Comparison of ENCODE assay signal across 7 cellular contexts in genomic region chr20:63697357-63697867, GRCh38. TPM values are rescaled to one million over a fixed set of nuclear protein-coding genes. Genes with fewer than 3 reads are reported as not detected.
DNase-seq lines count a peak whose midpoint lies in the region; ATAC-seq and TF ChIP-seq lines count a peak whose summit lies in the region.
"Had no signal": no experiment of that assay in that cellular context is flagged by ENCODE, and none has a peak within 500 bp of the region (broad histone marks: within the 10 kb centered on the region; RNA-seq: fewer than 3 reads in every experiment).

No MANE protein-coding gene starts in this region.

- H3K27me3 ChIP-seq in heart right ventricle (no peaks in the 10 kb centered on the region), uterus (no peaks in the 10 kb centered on the region)

- H3K27ac ChIP-seq in heart right ventricle (peak overlapping the region in 5 of 10 donors; percentile 23 to 93 (median 80)), uterus (no peak overlapping the region)

- H3K4me1 ChIP-seq in heart right ventricle, result peaks cover 22 to 64% (median 53%) of the 10 kb centered on the region in 9 donors
- peaks cover 0 to 8% of the 10 kb centered on the region in 2 donors for H3K4me1 ChIP-seq in uterus

- TF ChIP-seq CTCF in natural killer cell (IDR thresholded peaks at IDR 0.05) (no peak), heart right ventricle (IDR thresholded peaks at IDR 0.05) (no peak), uterus (IDR thresholded peaks at IDR 0.05) (no peak)

- ATAC-seq in natural killer cell (peak in 1 of 3 donors; percentile 11), heart right ventricle (peak in 1 of 8 donors; percentile 2)
- ATAC-seq in natural killer cell treated with Interleukin-12 subunit alpha and Interleukin-12 subunit beta and Interleukin-15 and Interleukin-18, amount 100 ng/mL, for 72 hours, result no peak

- H3K9me3 ChIP-seq in heart right ventricle, result no peaks in the 10 kb centered on the region
- no peaks in the 10 kb centered on the region for H3K9me3 ChIP-seq in uterus

- DNase-seq in natural killer cell (no peak), heart right ventricle (peak; percentile 6 to 21), uterus (peak; percentile 20 to 27), cortex of kidney (lab: John Stamatoyannopoulos, UW) (no peak), mesenteric fat pad (ENCODE audit: low spot score) (no peak)
- DNase-seq in natural killer cell treated with Interleukin-12 subunit alpha and Interleukin-12 subunit beta and Interleukin-15 and Interleukin-18, amount 100 ng/mL, for 72 hours (ENCODE audit: low spot score), result no peak
- DNase-seq: NCI-H82 had no signal

- H3K36me3 Mint-ChIP-seq in natural killer cell, result no peaks in the 10 kb centered on the region
- H3K36me3 Mint-ChIP-seq in natural killer cell treated with Interleukin-12 subunit alpha and Interleukin-12 subunit beta and Interleukin-15 and Interleukin-18, amount 100 ng/mL, for 72 hours, result no peaks in the 10 kb centered on the region

- H3K4me1 Mint-ChIP-seq in natural killer cell, result peaks cover 0 to 33% of the 10 kb centered on the region in 2 donors
- H3K4me1 Mint-ChIP-seq in natural killer cell treated with Interleukin-12 subunit alpha and Interleukin-12 subunit beta and Interleukin-15 and Interleukin-18, amount 100 ng/mL, for 72 hours (ENCODE audit: low read depth in 2 of 2), result peaks cover 0 to 7% of the 10 kb centered on the region in 2 donors

- 57 to 62% methylated on average over 7 of the region's 7 CpGs for WGBS in heart right ventricle, 2 donors

- H3K27me3 Mint-ChIP-seq in natural killer cell (ENCODE audit: low read depth in 2 of 2), result no peaks in the 10 kb centered on the region
- no peaks in the 10 kb centered on the region for H3K27me3 Mint-ChIP-seq in natural killer cell treated with Interleukin-12 subunit alpha and Interleukin-12 subunit beta and Interleukin-15 and Interleukin-18, amount 100 ng/mL, for 72 hours

- H3K4me3 Mint-ChIP-seq in natural killer cell, result peak overlapping the region; percentile 35
- H3K4me3 Mint-ChIP-seq in natural killer cell treated with Interleukin-12 subunit alpha and Interleukin-12 subunit beta and Interleukin-15 and Interleukin-18, amount 100 ng/mL, for 72 hours, result no peak overlapping the region

- H3K9me3 Mint-ChIP-seq in natural killer cell, result no peaks in the 10 kb centered on the region
- H3K9me3 Mint-ChIP-seq in natural killer cell treated with Interleukin-12 subunit alpha and Interleukin-12 subunit beta and Interleukin-15 and Interleukin-18, amount 100 ng/mL, for 72 hours, result no peaks in the 10 kb centered on the region

- TF ChIP-seq POLR2A in uterus (IDR thresholded peaks at IDR 0.05), result no peak

- H3K4me3 ChIP-seq in heart right ventricle (peak overlapping the region in 1 of 10 donors; percentile 42), uterus (no peak overlapping the region)

- no peak overlapping the region for H3K27ac Mint-ChIP-seq in natural killer cell
- no peak overlapping the region for H3K27ac Mint-ChIP-seq in natural killer cell treated with Interleukin-12 subunit alpha and Interleukin-12 subunit beta and Interleukin-15 and Interleukin-18, amount 100 ng/mL, for 72 hours

- intact Hi-C loops in natural killer cell (cut with micrococcal nuclease), result no loop called here
- intact Hi-C loops in heart right ventricle (cut with DNase I), result no loop called here
- intact Hi-C loops in uterus (cut with DNase I; ENCODE audit: low total_unique reads), result no loop called here

- H3K36me3 ChIP-seq in heart right ventricle, result peaks cover 0 to 69% (median 5%) of the 10 kb centered on the region in 9 donors
- H3K36me3 ChIP-seq in uterus, result no peaks in the 10 kb centered on the region

RNA-seq across cellular contexts. Expression of gene TNFRSF6B, which starts 1.0 kb away (rescaled TPM):
- total RNA-seq in natural killer cell, result not detected
- not detected for total RNA-seq in natural killer cell treated with Interleukin-12 subunit alpha and Interleukin-12 subunit beta and Interleukin-15 and Interleukin-18, amount 100 ng/mL, for 72 hours
- total RNA-seq in heart right ventricle, result 1 to 10 TPM in 4 of 10 donors, under 1 TPM in 6; 0.26 to 5.1 (median 0.57) TPM
- polyA plus RNA-seq in heart right ventricle, result 10 to 100 TPM; 11.7 to 12.5 TPM
- total RNA-seq in uterus, result 1 to 10 TPM in 1 of 4 donors, under 1 TPM in 1, not detected in 2; 0.83 to 4.1 TPM
- 4.7 TPM for total RNA-seq in mesenteric fat pad

RNA-seq across cellular contexts. Expression of gene ARFRP1, which starts 10.4 kb away (rescaled TPM):
- 10 to 100 TPM; 43.9 to 55.8 (median 50.6) TPM for total RNA-seq in natural killer cell
- 10 to 100 TPM; 52.4 to 87.0 TPM for total RNA-seq in natural killer cell treated with Interleukin-12 subunit alpha and Interleukin-12 subunit beta and Interleukin-15 and Interleukin-18, amount 100 ng/mL, for 72 hours
- total RNA-seq in heart right ventricle, result 10 to 100 TPM; 34.9 to 51.6 (median 38.8) TPM
- polyA plus RNA-seq in heart right ventricle, result 10 to 100 TPM; 43.2 to 59.1 TPM
- 10 to 100 TPM; 26.1 to 59.8 (median 33.5) TPM for total RNA-seq in uterus
- total RNA-seq in mesenteric fat pad, result 47.3 TPM

RNA-seq across cellular contexts. Expression of gene ZGPAT, which starts 10.4 kb away (rescaled TPM):
- total RNA-seq in natural killer cell, result 10 to 100 TPM; 39.3 to 47.7 (median 46.1) TPM
- 10 to 100 TPM; 40.8 to 53.0 TPM for total RNA-seq in natural killer cell treated with Interleukin-12 subunit alpha and Interleukin-12 subunit beta and Interleukin-15 and Interleukin-18, amount 100 ng/mL, for 72 hours
- 10 to 100 TPM; 11.8 to 21.7 (median 14.7) TPM for total RNA-seq in heart right ventricle
- polyA plus RNA-seq in heart right ventricle, result 10 to 100 TPM; 26.5 to 44.7 TPM
- 10 to 100 TPM in 3 of 4 donors, 1 to 10 TPM in 1; 1.5 to 37.9 (median 15.3) TPM for total RNA-seq in uterus
- total RNA-seq in mesenteric fat pad, result 26.7 TPM

RNA-seq across cellular contexts. Expression of gene LIME1, which starts 39.1 kb away (rescaled TPM):
- 10 to 100 TPM; 86.5 to 94.4 (median 91.7) TPM for total RNA-seq in natural killer cell
- total RNA-seq in natural killer cell treated with Interleukin-12 subunit alpha and Interleukin-12 subunit beta and Interleukin-15 and Interleukin-18, amount 100 ng/mL, for 72 hours, result 10 to 100 TPM in 1 of 2 donors, 1 to 10 TPM in 1; 9.3 to 15.7 TPM
- 1 to 10 TPM in 9 of 10 donors, under 1 TPM in 1; 0.79 to 4.1 (median 2.7) TPM for total RNA-seq in heart right ventricle
- polyA plus RNA-seq in heart right ventricle, result 10 to 100 TPM in 1 of 2 donors, 1 to 10 TPM in 1; 4.9 to 15.7 TPM
- total RNA-seq in uterus, result 10 to 100 TPM in 1 of 4 donors, 1 to 10 TPM in 3; 2.6 to 10.5 (median 8.4) TPM
- 6.5 TPM for total RNA-seq in mesenteric fat pad

RNA-seq across cellular contexts. Expression of gene RTEL1, which starts 39.3 kb away (rescaled TPM):
- total RNA-seq in natural killer cell, result 10 to 100 TPM; 36.3 to 52.0 (median 40.4) TPM
- total RNA-seq in natural killer cell treated with Interleukin-12 subunit alpha and Interleukin-12 subunit beta and Interleukin-15 and Interleukin-18, amount 100 ng/mL, for 72 hours, result 10 to 100 TPM; 32.3 to 76.9 TPM
- total RNA-seq in heart right ventricle, result 10 to 100 TPM in 5 of 10 donors, 1 to 10 TPM in 5; 6.1 to 14.5 (median 10.3) TPM
- 10 to 100 TPM in 1 of 2 donors, 1 to 10 TPM in 1; 5.3 to 18.8 TPM for polyA plus RNA-seq in heart right ventricle
- total RNA-seq in uterus, result 10 to 100 TPM; 17.4 to 56.5 (median 26.6) TPM
- 31.7 TPM for total RNA-seq in mesenteric fat pad

Comparison
In these comparisons a context has a peak if more than half of its experiments do, and no peak if none do; other contexts are left out.
1. DNase-seq: peak in heart right ventricle (2 of 2) and uterus (2 of 2); none in natural killer cell (single experiment), natural killer cell treated with Interleukin-12 subunit alpha and Interleukin-12 subunit beta and Interleukin-15 and Interleukin-18, amount 100 ng/mL, for 72 hours (single experiment), cortex of kidney (single experiment) and mesenteric fat pad (single experiment).